Comparison of ENCODE assay signal across 8 cellular contexts in genomic region chr19:39480337-39481228, GRCh38. TPM values are rescaled to one million over a fixed set of nuclear protein-coding genes. Genes with fewer than 3 reads are reported as not detected.
DNase-seq lines count a peak whose midpoint lies in the region; ATAC-seq and TF ChIP-seq lines count a peak whose summit lies in the region.

TIMM50 (plus strand) TSS chr19:39480838; CDS start chr19:39480854, 16 bp downstream.

- H3K4me1 Mint-ChIP-seq in activated naive CD8-positive, alpha-beta T cell treated with anti-CD3 and anti-CD28 coated beads, Interleukin-2, amount 50 U/mL, for 24 hours = peaks cover 25% of the 10 kb centered on the region

- intact Hi-C loops in Right ventricle myocardium superior (cut with DNase I) = no loop called here
- intact Hi-C loops in tibial artery (cut with DNase I; ENCODE audit: low total_unique reads) = loop anchor here (2.0 kb wide), 1 partner anchor 34 kb away; no protein-coding TSS in a partner anchor

- peak within 1 kb of the TSS; percentile 76 for H3K27ac ChIP-seq in parathyroid adenoma
- H3K27ac ChIP-seq in tibial artery = peak within 1 kb of the TSS; percentile 78 to 87

- H3K36me3 ChIP-seq in parathyroid adenoma (ENCODE audit: control insufficient read depth, insufficient read depth, low read length) (no peaks in the 10 kb centered on the region), tibial artery (peaks cover 16 to 40% (median 22%) of the 10 kb centered on the region in 3 donors)

- ATAC-seq in HG02798 (IDR thresholded peaks at IDR 0.05; ENCODE audit: poor library complexity, unreplicated experiment) = peak; percentile 96
- ATAC-seq in activated naive CD8-positive, alpha-beta T cell treated with anti-CD3 and anti-CD28 coated beads, Interleukin-2, amount 50 U/mL, for 24 hours = peak; percentile 93
- peak; percentile 99 for ATAC-seq in Right ventricle myocardium superior (ENCODE audit: poor library complexity)

- TF ChIP-seq CTCF in GM12865 (IDR thresholded peaks at IDR 0.05; ENCODE audit: insufficient read depth, low read depth, low read length, missing control alignments) (no peak), parathyroid adenoma (IDR thresholded peaks at IDR 0.05) (no peak), tibial artery (IDR thresholded peaks at IDR 0.05) (no peak)

- H2AFZ ChIP-seq in parathyroid adenoma = peak within 1 kb of the TSS; percentile 99

- H3K4me3 Mint-ChIP-seq in activated naive CD8-positive, alpha-beta T cell treated with anti-CD3 and anti-CD28 coated beads, Interleukin-2, amount 50 U/mL, for 24 hours = peak within 1 kb of the TSS; percentile 92

- peak within 1 kb of the TSS; percentile 91 for H3K27ac Mint-ChIP-seq in activated naive CD8-positive, alpha-beta T cell treated with anti-CD3 and anti-CD28 coated beads, Interleukin-2, amount 50 U/mL, for 24 hours

- no peaks in the 10 kb centered on the region for H3K27me3 Mint-ChIP-seq in activated naive CD8-positive, alpha-beta T cell treated with anti-CD3 and anti-CD28 coated beads, Interleukin-2, amount 50 U/mL, for 24 hours

- H3K4me3 ChIP-seq in GM12865 (ENCODE audit: low read depth, low read length) = peak within 1 kb of the TSS; percentile 71
- peak within 1 kb of the TSS; percentile 90 for H3K4me3 ChIP-seq in parathyroid adenoma (ENCODE audit: low read depth, low read length)
- peak within 1 kb of the TSS; percentile 89 to 95 for H3K4me3 ChIP-seq in tibial artery

- H3K9me3 ChIP-seq in parathyroid adenoma (ENCODE audit: control insufficient read depth, low read length) = no peaks in the 10 kb centered on the region
- no peaks in the 10 kb centered on the region for H3K9me3 ChIP-seq in tibial artery

- H3K4me1 ChIP-seq in parathyroid adenoma = peaks cover 7% of the 10 kb centered on the region
- H3K4me1 ChIP-seq in tibial artery = peaks cover 0 to 21% (median 13%) of the 10 kb centered on the region in 4 donors

- no peaks in the 10 kb centered on the region for H3K9me3 Mint-ChIP-seq in activated naive CD8-positive, alpha-beta T cell treated with anti-CD3 and anti-CD28 coated beads, Interleukin-2, amount 50 U/mL, for 24 hours

- H3K79me2 ChIP-seq in parathyroid adenoma = peaks cover 18% of the 10 kb centered on the region

- peak within 1 kb of the TSS; percentile 91 for H3K4me2 ChIP-seq in parathyroid adenoma (ENCODE audit: low read length)

- H3K27me3 ChIP-seq in parathyroid adenoma (ENCODE audit: control insufficient read depth, insufficient read depth, low read length) (no peaks in the 10 kb centered on the region), tibial artery (no peaks in the 10 kb centered on the region)

- peak within 1 kb of the TSS; percentile 93 for H3K9ac ChIP-seq in parathyroid adenoma

- H3K36me3 Mint-ChIP-seq in activated naive CD8-positive, alpha-beta T cell treated with anti-CD3 and anti-CD28 coated beads, Interleukin-2, amount 50 U/mL, for 24 hours (ENCODE audit: low read depth) = peaks cover 26% of the 10 kb centered on the region

- DNase-seq in GM12865 (ENCODE audit: low read depth) (peak; percentile 97), NCI-H1436 treated with DMSO at 0.1 percent for 48 hours (lab: John Stamatoyannopoulos, UW) (peak; percentile 74), T follicular helper cell (ENCODE audit: low read depth) (peak; percentile 95), Right ventricle myocardium superior (peak; percentile 99), tibial artery (peak; percentile 96 to 97)
- peak; percentile 99 for DNase-seq in activated naive CD8-positive, alpha-beta T cell treated with anti-CD3 and anti-CD28 coated beads, Interleukin-2, amount 50 U/mL, for 24 hours

RNA-seq across cellular contexts. Expression of gene TIMM50, which starts in this region (rescaled TPM):
- total RNA-seq in Right ventricle myocardium superior = 80.6 TPM

Comparison
In these comparisons a context has a peak if more than half of its experiments do, and no peak if none do; other contexts are left out.
1. Peak in every context shown above with its lines: DNase-seq, ATAC-seq, H3K4me3 ChIP-seq and H3K27ac ChIP-seq.